8 cellular contexts compared by ENCODE assay signal in genomic region chr7:7183061-7183832, GRCh38. TPM values are rescaled to one million over a fixed set of nuclear protein-coding genes. Genes with fewer than 3 reads are reported as not detected.
DNase-seq lines count a peak whose midpoint lies in the region; ATAC-seq lines count a peak whose summit lies in the region.

No MANE protein-coding gene starts in this region.

- H3K36me3 ChIP-seq in naive thymus-derived CD4-positive, alpha-beta T cell (ENCODE audit: control insufficient read depth in 2 of 3, insufficient read depth in 3 of 3, low read length in 3 of 3), result peaks cover 0 to 5% (median 4%) of the 10 kb centered on the region in 3 experiments

- ATAC-seq in Right ventricle myocardium inferior, result peak; percentile 53
- peak; percentile 34 for ATAC-seq in HG02885 (IDR thresholded peaks at IDR 0.05; ENCODE audit: poor library complexity, unreplicated experiment)
- ATAC-seq in esophagus mucosa, result peak; percentile 70
- peak; percentile 3 for ATAC-seq in naive thymus-derived CD4-positive, alpha-beta T cell

- H3K9me3 Mint-ChIP-seq in naive thymus-derived CD4-positive, alpha-beta T cell, result no peaks in the 10 kb centered on the region

- peak overlapping the region; percentile 79 to 100 (median 94) for H3K27ac Mint-ChIP-seq in naive thymus-derived CD4-positive, alpha-beta T cell

- H3K27ac ChIP-seq in naive thymus-derived CD4-positive, alpha-beta T cell (ENCODE audit: low read depth, low read length), result peak overlapping the region; percentile 95

- H3K4me3 Mint-ChIP-seq in naive thymus-derived CD4-positive, alpha-beta T cell, result peak overlapping the region in 9 of 10 donors; percentile 87 to 97 (median 93)

- no peaks in the 10 kb centered on the region for H3K27me3 Mint-ChIP-seq in naive thymus-derived CD4-positive, alpha-beta T cell

- no peaks in the 10 kb centered on the region for H3K9me3 ChIP-seq in naive thymus-derived CD4-positive, alpha-beta T cell (ENCODE audit: control insufficient read depth in 2 of 3, low read length in 3 of 3)

- H3K4me1 Mint-ChIP-seq in naive thymus-derived CD4-positive, alpha-beta T cell, result peaks cover 0 to 14% (median 10%) of the 10 kb centered on the region in 7 donors

- DNase-seq in Right ventricle myocardium inferior (ENCODE audit: missing footprints), result peak; percentile 78
- no peak for DNase-seq in cardiac septum (ENCODE audit: low spot score)
- peak; percentile 3 for DNase-seq in NCI-H2171 (lab: John Stamatoyannopoulos, UW)
- DNase-seq in activated T-cell treated with anti-CD3 and anti-CD28 coated beads for 4 hours, result peak; percentile 23
- peak in 6 of 9 donors; percentile 21 to 68 (median 36) for DNase-seq in naive thymus-derived CD4-positive, alpha-beta T cell
- DNase-seq in superior temporal gyrus (ENCODE audit: extremely low spot score), result peak; percentile 51

- H3K27me3 ChIP-seq in naive thymus-derived CD4-positive, alpha-beta T cell (ENCODE audit: control insufficient read depth in 2 of 2, insufficient read depth in 2 of 2, low read length in 2 of 2), result no peaks in the 10 kb centered on the region

- CTCF ChIA-PET in naive thymus-derived CD4-positive, alpha-beta T cell (lab: Charles Lee), result interaction anchor here (0.6 to 3.1 kb wide), 9 partner anchors 9 to 343 kb away, joined by 3 to 21 read pairs (median 5); no protein-coding TSS in a partner anchor

- H3K4me3 ChIP-seq in naive thymus-derived CD4-positive, alpha-beta T cell (ENCODE audit: low read length), result peak overlapping the region; percentile 78

- intact Hi-C loops in Right ventricle myocardium inferior (cut with DNase I) (loop anchor here (5.0 to 10.0 kb wide), 3 partner anchors 74 to 382 kb away; partner anchors contain the start of gene MIOS), cardiac septum (cut with DNase I) (loop anchor here (5.0 to 10.0 kb wide), 2 partner anchors 81 to 548 kb away; partner anchors contain the start of gene ZNF316)
- intact Hi-C loops in naive thymus-derived CD4-positive, alpha-beta T cell (cut with micrococcal nuclease), result loop anchor here (1.0 to 10.0 kb wide), 11 partner anchors 10 to 1034 kb away; partner anchors contain the start of gene DAGLB (in 1 of the 2)

- peaks cover 0 to 15% (median 0%) of the 10 kb centered on the region in 5 donors for H3K36me3 Mint-ChIP-seq in naive thymus-derived CD4-positive, alpha-beta T cell

- POLR2A ChIA-PET in naive thymus-derived CD4-positive, alpha-beta T cell (lab: Charles Lee), result interaction anchor here (0.6 to 7.6 kb wide), 18 partner anchors 10 to 1355 kb away, joined by 3 to 114 read pairs (median 4); partner anchors contain the start of genes MIOS and UMAD1

- H3K4me1 ChIP-seq in naive thymus-derived CD4-positive, alpha-beta T cell (ENCODE audit: control insufficient read depth in 2 of 2, insufficient read depth in 2 of 2, low read length in 2 of 2), result peaks cover 22 to 27% of the 10 kb centered on the region in 2 donors

RNA-seq across cellular contexts. Expression of gene C1GALT1, which starts 0.9 kb away (rescaled TPM):
- total RNA-seq in Right ventricle myocardium inferior, result 19.6 TPM
- total RNA-seq in cardiac septum, result 20.6 TPM
- total RNA-seq in esophagus mucosa, result 33.7 TPM
- total RNA-seq in naive thymus-derived CD4-positive, alpha-beta T cell, result 10 to 100 TPM; 51.4 to 60.1 (median 55.6) TPM
- polyA plus RNA-seq in naive thymus-derived CD4-positive, alpha-beta T cell, result 10 to 100 TPM; 47.9 to 54.5 TPM

Comparison
In these comparisons a context has a peak if more than half of its experiments do, and no peak if none do; other contexts are left out.
1. ATAC-seq: peak in every context shown above with its lines; median percentile 70 in esophagus mucosa; 53 in Right ventricle myocardium inferior; 34 in HG02885; 3 in naive thymus-derived CD4-positive, alpha-beta T cell.